Comparison of ENCODE assay signal across 33 cellular contexts in genomic region chr21:45966995-45967394, GRCh38.
"Had no signal": no experiment of that assay in that cellular context is flagged by ENCODE, and none has a peak within 500 bp of the region (broad histone marks: within the 10 kb centered on the region; RNA-seq: fewer than 3 reads in every experiment).

No MANE protein-coding gene starts in this region.

- H3K4me1 Mint-ChIP-seq: activated CD4-positive, alpha-beta T cell treated with anti-CD3 and anti-CD28 coated beads, Interleukin-2, amount 10 ng/mL, durations not matched to agents 24 days and 14 days; activated naive CD4-positive, alpha-beta T cell treated with anti-CD3 and anti-CD28 coated beads, Interleukin-2, amount 10 ng/mL, durations not matched to agents 7 days and 5 days; activated naive CD4-positive, alpha-beta T cell treated with anti-CD3 and anti-CD28 coated beads, Interleukin-2, amount 50 U/mL, for 24 hours; activated naive CD8-positive, alpha-beta T cell treated with anti-CD3 and anti-CD28 coated beads, Interleukin-2, amount 10 ng/mL, durations not matched to agents 7 days and 5 days; activated T-helper 17 cell treated with anti-CD3 and anti-CD28 coated beads, Interleukin-2, amount 50 U/mL, for 72 hours had no signal

- H3K27ac ChIP-seq: adrenal gland, body of pancreas, brain microvascular endothelial cell, breast epithelium, VCaP had no signal

- DNase-seq: activated B cell treated with CpG ODN at 0.5 μM for 24 hours; activated CD4-positive, alpha-beta memory T cell treated with anti-CD3 and anti-CD28 coated beads for 36 hours; activated CD4-positive, alpha-beta T cell treated with anti-CD3 and anti-CD28 coated beads for 4 hours; activated CD4-positive, alpha-beta T cell treated with anti-CD3 and anti-CD28 coated beads, Interleukin-2, amount 10 ng/mL, durations not matched to agents 24 days and 14 days; activated CD4-positive, alpha-beta T cell treated with anti-CD3 and anti-CD28 coated beads, Interleukin-2, amount 50 U/mL, for 1 hour; activated CD4-positive, alpha-beta T cell treated with anti-CD3 and anti-CD28 coated beads, Interleukin-2, amount 50 U/mL, for 4 hours; activated CD4-positive, CD25-positive, alpha-beta regulatory T cell treated with anti-CD3 and anti-CD28 coated beads, Interleukin-2, amount 50 U/mL, for 72 hours; activated CD8-positive, alpha-beta memory T cell treated with anti-CD3 and anti-CD28 coated beads, Interleukin-2, amount 50 U/mL, for 4 hours; activated CD8-positive, alpha-beta T cell treated with anti-CD3 and anti-CD28 coated beads for 36 hours; activated effector memory CD4-positive, alpha-beta T cell treated with anti-CD3 and anti-CD28 coated beads, Interleukin-2, amount 50 U/mL, for 16 hours; activated gamma-delta T cell treated with Interleukin-2 at 50 U/mL for 16 hours; activated naive CD4-positive, alpha-beta T cell; activated naive CD4-positive, alpha-beta T cell treated with anti-CD3 and anti-CD28 coated beads, Interleukin-2, amount 10 ng/mL, durations not matched to agents 7 days and 5 days; activated naive CD8-positive, alpha-beta T cell treated with anti-CD3 and anti-CD28 coated beads, Interleukin-2, amount 10 ng/mL, durations not matched to agents 7 days and 5 days; activated T-cell treated with anti-CD3 and anti-CD28 coated beads for 4 hours; activated T-cell treated with anti-CD3 and anti-CD28 coated beads, Interleukin-2, amount 50 U/mL, for 1 hour; activated T-cell treated with anti-CD3 and anti-CD28 coated beads, Interleukin-2, amount 50 U/mL, for 4 hours; activated T-cell treated with anti-CD3 and anti-CD28 coated beads, Interleukin-2, amount 50 U/mL, for 72 hours; adrenal gland; amniotic stem cell; body of pancreas; brain microvascular endothelial cell; central memory CD4-positive, alpha-beta T cell; T-helper 1 cell; T-helper 2 cell; T-helper 9 cell had no signal

- H3K27me3 Mint-ChIP-seq: activated naive CD4-positive, alpha-beta T cell treated with anti-CD3 and anti-CD28 coated beads, Interleukin-2, amount 50 U/mL, for 24 hours had no signal

- H3K27ac Mint-ChIP-seq: activated B cell treated with CpG ODN at 0.5 μM for 24 hours; activated CD4-positive, alpha-beta memory T cell treated with anti-CD3 and anti-CD28 coated beads for 36 hours; activated CD4-positive, alpha-beta T cell treated with anti-CD3 and anti-CD28 coated beads, Interleukin-2, amount 10 ng/mL, durations not matched to agents 24 days and 14 days; activated CD8-positive, alpha-beta T cell treated with anti-CD3 and anti-CD28 coated beads for 36 hours; activated naive CD4-positive, alpha-beta T cell treated with anti-CD3 and anti-CD28 coated beads, Interleukin-2, amount 10 ng/mL, durations not matched to agents 7 days and 5 days; activated naive CD4-positive, alpha-beta T cell treated with anti-CD3 and anti-CD28 coated beads, Interleukin-2, amount 50 U/mL, for 24 hours; activated naive CD8-positive, alpha-beta T cell treated with anti-CD3 and anti-CD28 coated beads, Interleukin-2, amount 10 ng/mL, durations not matched to agents 7 days and 5 days; activated T-cell treated with anti-CD3 and anti-CD28 coated beads, Interleukin-2, amount 50 U/mL, for 72 hours; activated T-helper 1 cell treated with anti-CD3 and anti-CD28 coated beads, Interleukin-12 subunit alpha, Interleukin-12 subunit beta, Interleukin-2, Interleukin-4 antibody, amounts not matched to agents 30 ng/mL and 10 ng/mL and 1 ng/mL, durations not matched to agents 14 hours and 24 hours and 36 hours; activated T-helper 17 cell treated with anti-CD3 and anti-CD28 coated beads, Interleukin-2, amount 50 U/mL, for 72 hours; T-helper 1 cell treated with Interleukin-12 subunit alpha and Interleukin-12 subunit beta and Interleukin-4 antibody, amounts not matched to agents 30 μg/mL and 1 μg/mL, for 36 hours; T-helper 2 cell treated with Interferon-gamma antibody and Interleukin-4, amounts not matched to agents 5 μg/mL and 100 μg/mL, for 36 hours had no signal

- H3K27me3 ChIP-seq: adrenal gland, body of pancreas, brain microvascular endothelial cell, breast epithelium had no signal

- H3K9me3 ChIP-seq: adrenal gland had no signal

- H3K36me3 ChIP-seq: adrenal gland, brain microvascular endothelial cell, breast epithelium had no signal

- H3K36me3 Mint-ChIP-seq: activated CD4-positive, alpha-beta memory T cell treated with anti-CD3 and anti-CD28 coated beads for 36 hours; activated naive CD8-positive, alpha-beta T cell treated with anti-CD3 and anti-CD28 coated beads, Interleukin-2, amount 10 ng/mL, durations not matched to agents 7 days and 5 days had no signal

- H3K4me3 Mint-ChIP-seq: activated B cell treated with CpG ODN at 0.5 μM for 24 hours; activated CD4-positive, alpha-beta memory T cell treated with anti-CD3 and anti-CD28 coated beads for 36 hours; activated CD4-positive, alpha-beta T cell treated with anti-CD3 and anti-CD28 coated beads, Interleukin-2, amount 10 ng/mL, durations not matched to agents 24 days and 14 days; activated CD8-positive, alpha-beta T cell treated with anti-CD3 and anti-CD28 coated beads for 36 hours; activated naive CD4-positive, alpha-beta T cell treated with anti-CD3 and anti-CD28 coated beads, Interleukin-2, amount 10 ng/mL, durations not matched to agents 7 days and 5 days; activated naive CD4-positive, alpha-beta T cell treated with anti-CD3 and anti-CD28 coated beads, Interleukin-2, amount 50 U/mL, for 24 hours; activated naive CD8-positive, alpha-beta T cell treated with anti-CD3 and anti-CD28 coated beads, Interleukin-2, amount 10 ng/mL, durations not matched to agents 7 days and 5 days; activated T-cell treated with anti-CD3 and anti-CD28 coated beads, Interleukin-2, amount 50 U/mL, for 4 hours; activated T-cell treated with anti-CD3 and anti-CD28 coated beads, Interleukin-2, amount 50 U/mL, for 72 hours; activated T-helper 1 cell treated with anti-CD3 and anti-CD28 coated beads, Interleukin-12 subunit alpha, Interleukin-12 subunit beta, Interleukin-2, Interleukin-4 antibody, amounts not matched to agents 30 ng/mL and 10 ng/mL and 1 ng/mL, durations not matched to agents 14 hours and 24 hours and 36 hours; activated T-helper 17 cell treated with anti-CD3 and anti-CD28 coated beads, Interleukin-2, amount 50 U/mL, for 72 hours; T-helper 1 cell treated with Interleukin-12 subunit alpha and Interleukin-12 subunit beta and Interleukin-4 antibody, amounts not matched to agents 30 μg/mL and 1 μg/mL, for 36 hours; T-helper 2 cell treated with Interferon-gamma antibody and Interleukin-4, amounts not matched to agents 5 μg/mL and 100 μg/mL, for 36 hours had no signal

- H3K4me3 ChIP-seq: adrenal gland, body of pancreas, breast epithelium had no signal

- ATAC-seq: activated CD8-positive, alpha-beta T cell treated with anti-CD3 and anti-CD28 coated beads for 36 hours; activated T-cell treated with anti-CD3 and anti-CD28 coated beads, Interleukin-2, amount 50 U/mL, for 4 hours; activated T-cell treated with anti-CD3 and anti-CD28 coated beads, Interleukin-2, amount 50 U/mL, for 72 hours; activated T-helper 17 cell treated with anti-CD3 and anti-CD28 coated beads, Interleukin-2, amount 50 U/mL, for 72 hours; body of pancreas had no signal

- H3K4me1 ChIP-seq: breast epithelium had no signal

- H3K9me3 Mint-ChIP-seq: T-helper 2 cell treated with Interferon-gamma antibody and Interleukin-4, amounts not matched to agents 5 μg/mL and 100 μg/mL, for 36 hours had no signal
